Comparison of ENCODE assay signal across 10 cellular contexts in genomic region chr12:113143959-113144358, GRCh38. TPM values are rescaled to one million over a fixed set of nuclear protein-coding genes. Genes with fewer than 3 reads are reported as not detected.
"Had no signal": no experiment of that assay in that cellular context is flagged by ENCODE, and none has a peak within 500 bp of the region (broad histone marks: within the 10 kb centered on the region; RNA-seq: fewer than 3 reads in every experiment).

No MANE protein-coding gene starts in this region.

- H3K4me3 Mint-ChIP-seq: IgD-negative memory B cell had no signal

- H3K4me1 ChIP-seq: HAP-1 had no signal

- H3K27ac ChIP-seq: GM23248 had no signal

- DNase-seq: GM23248, GOT3, H7, KBM-7 had no signal

- ATAC-seq: HCT116 had no signal

- H3K36me3 ChIP-seq: HAP-1 had no signal

- H3K9me3 ChIP-seq: HAP-1 had no signal

- H3K27ac Mint-ChIP-seq: IgD-negative memory B cell had no signal

- H3K4me3 ChIP-seq: GM23248, HAP-1 had no signal

- H3K36me3 Mint-ChIP-seq: IgD-negative memory B cell had no signal

- H3K27me3 Mint-ChIP-seq: IgD-negative memory B cell had no signal

RNA-seq across cellular contexts. Expression of gene CFAP73, which starts 5.6 kb away (rescaled TPM):
- total RNA-seq: GM23248, H4, H7, HepG2, HT1080 had no signal
- polyA plus RNA-seq: GM23248, HepG2, IgD-negative memory B cell had no signal

RNA-seq across cellular contexts. Expression of gene RASAL1, which starts 8.4 kb away (rescaled TPM):
- total RNA-seq: GM23248, HepG2, HT1080 had no signal
- polyA plus RNA-seq: GM23248, HepG2, IgD-negative memory B cell had no signal
